In genomic region chr21:19109694-19110093, GRCh38 we compare ENCODE assay signal across 28 cellular contexts.
"Had no signal": no experiment of that assay in that cellular context is flagged by ENCODE, and none has a peak within 500 bp of the region (broad histone marks: within the 10 kb centered on the region; RNA-seq: fewer than 3 reads in every experiment).

No MANE protein-coding gene starts in this region.

- H3K27ac Mint-ChIP-seq: natural killer cell; nephron; neural progenitor cell; progenitor cell of endocrine pancreas; stimulated activated effector memory CD8-positive, alpha-beta T cell treated with anti-CD3 and anti-CD28 coated beads, Interleukin-12 subunit alpha, Interleukin-12 subunit beta, amount 100 ng/mL, for 72 hours; stimulated activated naive B cell treated with anti-CD40 and anti-IgM and Interleukin-4, amounts not matched to agents 10 μg/mL and 1 μg/mL and 100 μg/mL, for 72 hours; stimulated activated naive CD8-positive, alpha-beta T cell treated with anti-CD3 and anti-CD28 coated beads, Interleukin-15, Interleukin-2, amounts not matched to agents 100 ng/mL and 50 ng/mL, for 24 hours had no signal

- H3K9ac ChIP-seq: neural progenitor cell, parathyroid adenoma had no signal

- ATAC-seq: natural killer cell; psoas muscle; right cardiac atrium; right lobe of liver; stimulated activated effector memory CD8-positive, alpha-beta T cell treated with anti-CD3 and anti-CD28 coated beads, Interleukin-12 subunit alpha, Interleukin-12 subunit beta, amount 100 ng/mL, for 72 hours; stimulated activated naive B cell treated with anti-CD40 and anti-IgM and Interleukin-4, amounts not matched to agents 10 μg/mL and 1 μg/mL and 100 μg/mL, for 72 hours had no signal

- H3K4me1 Mint-ChIP-seq: natural killer cell; nephron; neural progenitor cell; stimulated activated effector memory CD8-positive, alpha-beta T cell treated with anti-CD3 and anti-CD28 coated beads, Interleukin-12 subunit alpha, Interleukin-12 subunit beta, amount 100 ng/mL, for 72 hours; stimulated activated naive B cell treated with anti-CD40 and anti-IgM and Interleukin-4, amounts not matched to agents 10 μg/mL and 1 μg/mL and 100 μg/mL, for 72 hours had no signal

- H3K4me1 ChIP-seq: neural progenitor cell, parathyroid adenoma, psoas muscle, right lobe of liver, sigmoid colon, stomach, thyroid gland, tibial nerve, upper lobe of left lung, vagina had no signal

- H3K9me3 ChIP-seq: ovary, psoas muscle, right lobe of liver, stomach, thoracic aorta, thyroid gland, tibial nerve, upper lobe of left lung, vagina had no signal

- H3K27me3 ChIP-seq: neural progenitor cell, ovary, right lobe of liver, sigmoid colon, stomach, thyroid gland, tibial nerve, upper lobe of left lung, vagina had no signal

- H3K4me3 ChIP-seq: neural progenitor cell, ovary, psoas muscle, right lobe of liver, sigmoid colon, stomach, thoracic aorta, thyroid gland, tibial nerve, upper lobe of left lung, vagina had no signal

- H3K9me3 Mint-ChIP-seq: nephron; neural progenitor cell; stimulated activated naive CD8-positive, alpha-beta T cell treated with anti-CD3 and anti-CD28 coated beads, Interleukin-15, Interleukin-2, amounts not matched to agents 100 ng/mL and 50 ng/mL, for 24 hours had no signal

- H3K36me3 Mint-ChIP-seq: neural progenitor cell; stimulated activated effector memory CD8-positive, alpha-beta T cell treated with anti-CD3 and anti-CD28 coated beads, Interleukin-12 subunit alpha, Interleukin-12 subunit beta, amount 100 ng/mL, for 72 hours; stimulated activated naive B cell treated with anti-CD40 and anti-IgM and Interleukin-4, amounts not matched to agents 10 μg/mL and 1 μg/mL and 100 μg/mL, for 72 hours had no signal

- H3K27me3 Mint-ChIP-seq: progenitor cell of endocrine pancreas; stimulated activated naive B cell treated with anti-CD40 and anti-IgM and Interleukin-4, amounts not matched to agents 10 μg/mL and 1 μg/mL and 100 μg/mL, for 72 hours; stimulated activated naive CD8-positive, alpha-beta T cell treated with anti-CD3 and anti-CD28 coated beads, Interleukin-15, Interleukin-2, amounts not matched to agents 100 ng/mL and 50 ng/mL, for 24 hours had no signal

- H3K27ac ChIP-seq: neural progenitor cell, ovary, parathyroid adenoma, psoas muscle, right lobe of liver, sigmoid colon, stomach, thoracic aorta, thyroid gland, tibial nerve, upper lobe of left lung, vagina had no signal

- H2AFZ ChIP-seq: neural progenitor cell, parathyroid adenoma had no signal

- H3K4me2 ChIP-seq: neural progenitor cell had no signal

- H3K79me2 ChIP-seq: parathyroid adenoma had no signal

- H3K36me3 ChIP-seq: neural progenitor cell, ovary, right lobe of liver, sigmoid colon, stomach, thoracic aorta, thyroid gland, tibial nerve, upper lobe of left lung, vagina had no signal

- DNase-seq: natural killer cell; occipital lobe; ovary; posterior cingulate gyrus; psoas muscle; right cardiac atrium; right lobe of liver; sigmoid colon; small intestine; stimulated activated CD4-positive, alpha-beta T cell treated with anti-CD3 and anti-CD28 coated beads, Interleukin-15, amount 100 ng/mL, for 24 hours; stimulated activated CD4-positive, alpha-beta T cell treated with anti-CD3 and anti-CD28 coated beads, Interleukin-2, amount 100 ng/mL, for 24 hours; stimulated activated CD4-positive, alpha-beta T cell treated with anti-CD3 and anti-CD28 coated beads, Interleukin-2, amount 100 ng/mL, for 48 hours; stimulated activated CD4-positive, alpha-beta T cell treated with anti-CD3 and anti-CD28 coated beads, Interleukin-4, amount 100 ng/mL, for 24 hours; stimulated activated naive B cell treated with anti-CD40 and anti-IgM and Interleukin-4, amounts not matched to agents 10 μg/mL and 1 μg/mL and 100 μg/mL, for 72 hours; stimulated activated naive CD4-positive, alpha-beta T cell treated with Interleukin-2 at 50 U/mL for 16 hours; stomach; thyroid gland; trophoblast cell; upper lobe of left lung had no signal

- H3K4me3 Mint-ChIP-seq: natural killer cell; nephron; neural progenitor cell; stimulated activated effector memory CD8-positive, alpha-beta T cell treated with anti-CD3 and anti-CD28 coated beads, Interleukin-12 subunit alpha, Interleukin-12 subunit beta, amount 100 ng/mL, for 72 hours; stimulated activated naive B cell treated with anti-CD40 and anti-IgM and Interleukin-4, amounts not matched to agents 10 μg/mL and 1 μg/mL and 100 μg/mL, for 72 hours; stimulated activated naive CD8-positive, alpha-beta T cell treated with anti-CD3 and anti-CD28 coated beads, Interleukin-15, Interleukin-2, amounts not matched to agents 100 ng/mL and 50 ng/mL, for 24 hours had no signal
